8 cellular contexts compared by ENCODE assay signal in the genomic region with DNA sequence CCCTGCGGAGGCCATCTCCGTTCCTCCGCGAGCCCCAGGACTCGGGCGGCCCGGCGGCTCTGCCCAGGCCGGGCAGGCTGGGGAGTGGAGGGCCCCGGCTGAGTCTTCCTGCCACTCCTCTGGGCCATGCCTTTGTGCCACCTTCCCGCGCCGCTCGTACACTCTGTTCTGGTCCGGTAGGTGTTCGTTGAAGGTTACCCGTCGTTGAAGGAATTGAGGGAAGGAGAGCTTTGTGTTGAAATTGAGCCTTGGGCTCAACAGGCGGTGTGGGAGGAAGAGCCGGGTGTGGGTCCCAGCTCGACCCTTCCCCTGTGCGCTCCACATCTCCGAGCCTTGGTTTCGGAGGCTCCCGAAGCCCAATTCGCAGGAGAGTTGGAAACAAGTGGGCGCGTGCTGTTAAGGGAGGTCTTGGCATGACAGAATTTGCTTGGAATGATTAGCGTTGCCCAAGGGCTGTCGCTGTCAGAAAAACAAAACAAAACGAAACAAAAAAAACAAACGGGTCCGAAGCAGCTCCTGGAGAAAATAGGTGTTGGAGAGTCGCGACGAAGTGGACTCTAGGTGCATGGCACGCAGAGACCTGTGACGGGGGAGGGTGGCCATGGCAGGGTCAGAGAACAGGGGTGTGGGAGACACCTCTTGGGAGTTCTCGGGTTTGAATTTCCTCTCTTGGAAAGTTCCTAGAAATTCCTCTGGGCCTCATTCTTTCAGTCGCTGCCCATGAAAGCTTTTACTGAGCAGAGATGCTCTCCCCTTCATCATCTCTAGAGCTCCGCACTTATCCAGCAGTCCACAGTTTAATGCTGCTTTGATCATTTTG. TPM values are rescaled to one million over a fixed set of nuclear protein-coding genes. Genes with fewer than 3 reads are reported as not detected.
DNase-seq lines count a peak whose midpoint lies in the region; ATAC-seq and TF ChIP-seq lines count a peak whose summit lies in the region.

No MANE protein-coding gene starts in this region.

- peaks cover 17% of the 10 kb centered on the region for H3K36me3 Mint-ChIP-seq in T-helper 1 cell treated with Interleukin-12 subunit alpha and Interleukin-12 subunit beta and Interleukin-4 antibody, amounts not matched to agents 30 μg/mL and 1 μg/mL, for 36 hours (ENCODE audit: low read depth)

- H3K4me1 Mint-ChIP-seq in T-helper 1 cell treated with Interleukin-12 subunit alpha and Interleukin-12 subunit beta and Interleukin-4 antibody, amounts not matched to agents 30 μg/mL and 1 μg/mL, for 36 hours (ENCODE audit: low read depth): peaks cover 24% of the 10 kb centered on the region

- H3K79me2 ChIP-seq in fibroblast of lung (ENCODE audit: control insufficient read depth, insufficient read depth, low read length) (peaks cover 62% of the 10 kb centered on the region), osteoblast (ENCODE audit: insufficient read depth, low read length) (peaks cover 73% of the 10 kb centered on the region)

- H4K20me1 ChIP-seq in fibroblast of lung (ENCODE audit: control insufficient read depth, extremely low read depth, insufficient read depth, low read length) (no peaks in the 10 kb centered on the region), osteoblast (ENCODE audit: insufficient read depth, low read length) (no peaks in the 10 kb centered on the region)

- TF ChIP-seq CTCF in fibroblast of lung (conservative IDR thresholded peaks at IDR 0.05 in 1 of 2, IDR thresholded peaks at IDR 0.05 in 1 of 2; ENCODE audit: low read depth in 1 of 2, low read length in 2 of 2): no peak
- no peak for TF ChIP-seq CTCF in osteoblast (IDR thresholded peaks at IDR 0.05; ENCODE audit: extremely low read depth, low read depth, low read length)

- peak overlapping the region; percentile 99 for H3K27ac Mint-ChIP-seq in T-helper 1 cell treated with Interleukin-12 subunit alpha and Interleukin-12 subunit beta and Interleukin-4 antibody, amounts not matched to agents 30 μg/mL and 1 μg/mL, for 36 hours

- peak overlapping the region; percentile 71 for H3K27ac ChIP-seq in fibroblast of lung (ENCODE audit: insufficient read depth, low read length)
- peak overlapping the region; percentile 82 for H3K27ac ChIP-seq in osteoblast (ENCODE audit: low read depth, low read length)

- in situ Hi-C loops in G401 (cut with HindIII; ENCODE audit: low sequenced_read_pairs): no loop called here

- H2AFZ ChIP-seq in fibroblast of lung (ENCODE audit: low read length) (peak overlapping the region; percentile 83), osteoblast (ENCODE audit: low read length) (peak overlapping the region; percentile 99)

- H3K4me3 ChIP-seq in fibroblast of lung (replicated peaks in 1 of 4; ENCODE audit: control extremely low read depth in 1 of 4, insufficient read depth in 1 of 4, low read depth in 3 of 4, low read length in 4 of 4) (peak overlapping the region; percentile 79 to 94 (median 89)), osteoblast (ENCODE audit: insufficient read depth, low read length) (peak overlapping the region; percentile 95)

- H3K4me1 ChIP-seq in fibroblast of lung (ENCODE audit: control insufficient read depth, extremely low read depth, insufficient read depth, low read length): no peaks in the 10 kb centered on the region
- H3K4me1 ChIP-seq in osteoblast (ENCODE audit: insufficient read depth, low read length): peaks cover 10% of the 10 kb centered on the region

- no peaks in the 10 kb centered on the region for H3K27me3 Mint-ChIP-seq in T-helper 1 cell treated with Interleukin-12 subunit alpha and Interleukin-12 subunit beta and Interleukin-4 antibody, amounts not matched to agents 30 μg/mL and 1 μg/mL, for 36 hours (ENCODE audit: low read depth)

- peak overlapping the region; percentile 85 for H3K9ac ChIP-seq in fibroblast of lung (ENCODE audit: insufficient read depth, low read length)

- H3K36me3 ChIP-seq in fibroblast of lung (ENCODE audit: control insufficient read depth, insufficient read depth, low read length) (peaks cover 2% of the 10 kb centered on the region), osteoblast (ENCODE audit: insufficient read depth, low read length) (no peaks in the 10 kb centered on the region)

- peak; percentile 11 for ATAC-seq in HG02885 (IDR thresholded peaks at IDR 0.05; ENCODE audit: poor library complexity, unreplicated experiment)

- H3K9me3 ChIP-seq in fibroblast of lung (ENCODE audit: control insufficient read depth, insufficient read depth, low read depth, low read length) (no peaks in the 10 kb centered on the region), osteoblast (ENCODE audit: low read depth, low read length) (no peaks in the 10 kb centered on the region)

- H3K27me3 ChIP-seq in fibroblast of lung (ENCODE audit: control insufficient read depth, insufficient read depth, low read length) (no peaks in the 10 kb centered on the region), osteoblast (ENCODE audit: insufficient read depth, low read length) (no peaks in the 10 kb centered on the region)

- peak overlapping the region; percentile 99 for H3K4me3 Mint-ChIP-seq in T-helper 1 cell treated with Interleukin-12 subunit alpha and Interleukin-12 subunit beta and Interleukin-4 antibody, amounts not matched to agents 30 μg/mL and 1 μg/mL, for 36 hours

- no peak for DNase-seq in T-helper 1 cell
- peak; percentile 24 for DNase-seq in RPMI7951 (ENCODE audit: low read depth)
- DNase-seq in fibroblast of lung (ENCODE audit: low read depth in 2 of 2): peak in 1 of 2 donors; percentile 5
- DNase-seq in osteoblast (ENCODE audit: insufficient read length, low spot score, missing footprints): peak; percentile 69
- no peak for DNase-seq in G401 (ENCODE audit: low spot score)
- DNase-seq in hepatic stellate cell (ENCODE audit: low spot score): no peak

- H3K9me3 Mint-ChIP-seq in T-helper 1 cell treated with Interleukin-12 subunit alpha and Interleukin-12 subunit beta and Interleukin-4 antibody, amounts not matched to agents 30 μg/mL and 1 μg/mL, for 36 hours: no peaks in the 10 kb centered on the region

- H3K4me2 ChIP-seq in fibroblast of lung (ENCODE audit: extremely low read depth, insufficient read depth, low read length): peak overlapping the region; percentile 73
- peak overlapping the region; percentile 92 for H3K4me2 ChIP-seq in osteoblast (ENCODE audit: insufficient read depth, low read length)

RNA-seq across cellular contexts. Expression of gene MZT2A, which starts 1.2 kb away (rescaled TPM):
- 86.9 and 137 TPM in 2 replicates for total RNA-seq in RPMI7951 (2014; rRNA removed; shearing (Covaris generic))
- total RNA-seq in fibroblast of lung (65.2 and 88.4 TPM in 2 replicates), osteoblast (45.2 and 59.8 TPM in 2 replicates)
- 30.1 and 30.8 TPM in 2 replicates for polyA plus RNA-seq in fibroblast of lung
- 98.6 and 107 TPM in 2 replicates for polyA plus RNA-seq in fibroblast of lung (2012)
- 4.2 and 10.2 TPM in 2 replicates for polyA minus RNA-seq in fibroblast of lung (ENCODE audit: low replicate concordance)
- 138 and 230 TPM in 2 replicates for total RNA-seq in G401 (2014; rRNA removed; shearing (Covaris generic))

RNA-seq across cellular contexts. Expression of gene TUBA3D, which starts 17.5 kb away (rescaled TPM):
- total RNA-seq in RPMI7951 (2014; rRNA removed; shearing (Covaris generic)): not detected in 2 replicates
- total RNA-seq in fibroblast of lung (not detected in 2 replicates), osteoblast (not detected in 2 replicates)
- not detected in 2 replicates for polyA plus RNA-seq in fibroblast of lung
- polyA plus RNA-seq in fibroblast of lung (2012): not detected in 2 replicates
- not detected in 2 replicates for polyA minus RNA-seq in fibroblast of lung (ENCODE audit: low replicate concordance)
- total RNA-seq in G401 (2014; rRNA removed; shearing (Covaris generic)): not detected in 2 replicates

RNA-seq across cellular contexts. Expression of gene CCDC74A, which starts 34.3 kb away (rescaled TPM):
- total RNA-seq in RPMI7951 (2014; rRNA removed; shearing (Covaris generic)): 33.9 and 41.9 TPM in 2 replicates
- total RNA-seq in fibroblast of lung (5.9 and 6.7 TPM in 2 replicates), osteoblast (13.4 and 15.9 TPM in 2 replicates)
- 5.4 and 6.5 TPM in 2 replicates for polyA plus RNA-seq in fibroblast of lung
- 6.7 and 7.0 TPM in 2 replicates for polyA plus RNA-seq in fibroblast of lung (2012)
- polyA minus RNA-seq in fibroblast of lung (ENCODE audit: low replicate concordance): 0.74 and 2.8 TPM in 2 replicates
- 54.1 and 63.4 TPM in 2 replicates for total RNA-seq in G401 (2014; rRNA removed; shearing (Covaris generic))

Comparison
In these comparisons a context has a peak if more than half of its experiments do, and no peak if none do; other contexts are left out.
1. DNase-seq: peak in RPMI7951 (single experiment) and osteoblast (single experiment); none in T-helper 1 cell (0 of 5), G401 (single experiment) and hepatic stellate cell (single experiment).